In the genomic region with DNA sequence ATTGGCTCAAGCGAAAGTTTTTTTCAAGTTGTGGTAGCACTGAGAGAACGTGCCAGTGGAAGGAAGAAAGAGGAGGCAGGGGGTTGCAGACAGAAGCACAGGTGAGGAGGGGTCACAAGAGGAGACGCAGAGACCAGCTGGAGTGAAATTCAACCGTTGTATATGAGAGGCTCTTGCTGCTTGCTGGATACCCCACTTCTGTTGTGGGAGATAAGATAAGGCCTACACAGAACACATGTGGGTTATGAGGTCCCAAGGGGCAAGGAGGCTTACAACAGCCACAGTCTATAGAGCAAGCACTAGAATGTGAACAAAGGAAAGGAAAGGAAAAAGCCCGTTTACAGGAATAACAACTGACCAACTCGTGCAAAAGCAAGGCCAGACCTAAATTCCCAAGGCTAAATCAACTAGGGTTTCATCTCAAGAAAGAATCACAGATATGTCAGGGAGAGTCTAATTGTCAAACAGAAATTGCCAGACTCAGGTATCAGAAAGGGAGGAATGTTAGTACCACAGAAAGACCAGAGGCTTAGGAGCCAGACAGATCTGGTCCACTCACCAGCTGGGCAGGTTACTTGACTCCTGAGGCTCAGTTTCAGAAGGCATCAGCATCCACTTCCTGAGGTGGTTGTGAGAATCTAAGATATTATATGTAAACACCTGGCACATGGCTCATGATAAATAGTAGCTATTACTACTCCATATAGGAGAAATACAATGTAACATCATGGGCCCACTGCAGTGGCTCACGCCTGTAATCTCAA, we compare ENCODE assay signal across 10 cellular contexts.
A peak's percentile ranks its signal among the peaks of the same experiment; 100 is the strongest.
DNase-seq lines count a peak whose midpoint lies in the region; ATAC-seq and TF ChIP-seq lines count a peak whose summit lies in the region.
"Had no signal": no experiment of that assay in that cellular context is flagged by ENCODE, and none has a peak within 500 bp of the region (broad histone marks: within the 10 kb centered on the region; RNA-seq: fewer than 3 reads in every experiment).

No MANE protein-coding gene starts in this region.

- no peaks in the 10 kb centered on the region for H3K9me3 Mint-ChIP-seq in glutamatergic neuron (ENCODE audit: unreplicated experiment)
- peaks cover 2% of the 10 kb centered on the region for H3K9me3 Mint-ChIP-seq in progenitor cell of endocrine pancreas (ENCODE audit: low read depth)

- TF ChIP-seq CTCF in glutamatergic neuron (IDR thresholded peaks at IDR 0.05; ENCODE audit: partially characterized antibody, unreplicated experiment) = no peak
- TF ChIP-seq CTCF in progenitor cell of endocrine pancreas (IDR thresholded peaks at IDR 0.05; ENCODE audit: unreplicated experiment) = no peak

- H3K4me3 Mint-ChIP-seq in glutamatergic neuron (ENCODE audit: unreplicated experiment) = peak overlapping the region; percentile 55
- no peak overlapping the region for H3K4me3 Mint-ChIP-seq in progenitor cell of endocrine pancreas (ENCODE audit: low read depth)

- DNase-seq in NCI-H1417 (lab: John Stamatoyannopoulos, UW) (peak in 2 of 3 experiments; percentile 2 to 31), NCI-H1417 treated with DMSO at 0.1 percent for 48 hours (lab: John Stamatoyannopoulos, UW) (no peak), NCI-H82 treated with DMSO at 0.1 percent for 48 hours (lab: John Stamatoyannopoulos, UW; ENCODE audit: unreplicated experiment) (peak; percentile 43), glutamatergic neuron (no peak), progenitor cell of endocrine pancreas (ENCODE audit: low spot score, unreplicated experiment) (no peak)
- no peak for DNase-seq in stimulated activated CD4-positive, alpha-beta T cell treated with anti-CD3 and anti-CD28 coated beads, Interleukin-15, amount 100 ng/mL, for 24 hours
- DNase-seq: adrenal gland, transverse colon had no signal

- H3K36me3 Mint-ChIP-seq in glutamatergic neuron (ENCODE audit: unreplicated experiment) = no peaks in the 10 kb centered on the region
- H3K36me3 Mint-ChIP-seq in progenitor cell of endocrine pancreas (ENCODE audit: insufficient read depth) = peaks cover 12% of the 10 kb centered on the region

- H3K27me3 Mint-ChIP-seq in glutamatergic neuron (ENCODE audit: unreplicated experiment) = no peaks in the 10 kb centered on the region
- H3K27me3 Mint-ChIP-seq in progenitor cell of endocrine pancreas = no peaks in the 10 kb centered on the region

- H3K4me1 Mint-ChIP-seq in glutamatergic neuron (ENCODE audit: low read depth, unreplicated experiment) = peaks cover 6% of the 10 kb centered on the region
- H3K4me1 Mint-ChIP-seq in progenitor cell of endocrine pancreas (ENCODE audit: low read depth) = peaks cover 13% of the 10 kb centered on the region

- peak overlapping the region; percentile 95 for H3K27ac Mint-ChIP-seq in glutamatergic neuron (ENCODE audit: unreplicated experiment)
- no peak overlapping the region for H3K27ac Mint-ChIP-seq in progenitor cell of endocrine pancreas

- peak; percentile 67 for ATAC-seq in GM19467 (IDR thresholded peaks at IDR 0.05; ENCODE audit: unreplicated experiment)
- no peak for ATAC-seq in HG03442 (IDR thresholded peaks at IDR 0.05; ENCODE audit: unreplicated experiment)

Comparison
In these comparisons a context has a peak if more than half of its experiments do, and no peak if none do; other contexts are left out.
1. DNase-seq: peak in NCI-H1417 (2 of 3) and NCI-H82 treated with DMSO at 0.1 percent for 48 hours (single experiment); none in NCI-H1417 treated with DMSO at 0.1 percent for 48 hours (single experiment), glutamatergic neuron (single experiment), progenitor cell of endocrine pancreas (single experiment) and stimulated activated CD4-positive, alpha-beta T cell treated with anti-CD3 and anti-CD28 coated beads, Interleukin-15, amount 100 ng/mL, for 24 hours (single experiment).